ENCODE assay signal across 29 cellular contexts in the genomic region with DNA sequence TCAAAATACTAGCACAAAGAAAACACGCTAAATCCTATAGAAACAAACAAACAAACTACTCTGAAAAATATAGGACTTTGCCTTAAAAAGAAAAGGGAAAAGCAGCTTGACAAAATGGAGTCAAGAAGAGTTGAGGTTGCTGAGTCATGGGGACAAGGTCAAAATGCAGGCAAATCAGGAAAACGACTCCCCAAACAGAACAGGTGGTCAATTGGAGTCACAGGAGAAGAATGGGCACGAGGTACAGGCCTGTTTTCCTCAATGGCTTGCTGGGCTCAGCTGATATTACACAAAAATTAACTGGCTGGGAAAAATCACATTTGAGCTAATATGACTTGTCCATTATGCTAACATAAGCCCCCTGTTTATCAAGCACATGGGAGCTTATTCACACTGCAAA.
"Had no signal": no experiment of that assay in that cellular context is flagged by ENCODE, and none has a peak within 500 bp of the region (broad histone marks: within the 10 kb centered on the region; RNA-seq: fewer than 3 reads in every experiment).

No MANE protein-coding gene starts in this region.

- H3K27ac Mint-ChIP-seq: activated CD4-positive, alpha-beta memory T cell treated with anti-CD3 and anti-CD28 coated beads for 36 hours; activated CD4-positive, alpha-beta T cell treated with anti-CD3 and anti-CD28 coated beads, Interleukin-2, amount 10 ng/mL, durations not matched to agents 24 days and 14 days; activated naive CD4-positive, alpha-beta T cell treated with anti-CD3 and anti-CD28 coated beads, Interleukin-2, amount 10 ng/mL, durations not matched to agents 7 days and 5 days; activated naive CD8-positive, alpha-beta T cell treated with anti-CD3 and anti-CD28 coated beads, Interleukin-2, amount 10 ng/mL, durations not matched to agents 7 days and 5 days; activated T-cell treated with anti-CD3 and anti-CD28 coated beads, Interleukin-2, amount 50 U/mL, for 24 hours; effector memory CD8-positive, alpha-beta T cell; naive thymus-derived CD4-positive, alpha-beta T cell; T-helper 1 cell treated with Interleukin-12 subunit alpha and Interleukin-12 subunit beta and Interleukin-4 antibody, amounts not matched to agents 30 μg/mL and 1 μg/mL, for 36 hours had no signal

- H3K36me3 ChIP-seq: brain microvascular endothelial cell, heart left ventricle, left lung, lower lobe of right lung, right lobe of liver, transverse colon had no signal

- ATAC-seq: effector memory CD8-positive, alpha-beta T cell; heart left ventricle; left lung; lower lobe of right lung; naive thymus-derived CD4-positive, alpha-beta T cell; right lobe of liver; stimulated activated naive CD8-positive, alpha-beta T cell treated with anti-CD3 and anti-CD28 coated beads, Interleukin-15, Interleukin-2, amounts not matched to agents 100 U/mL and 50 U/mL, for 24 hours had no signal

- H3K9me3 ChIP-seq: heart left ventricle, left lung, lower lobe of right lung, right lobe of liver, testis, transverse colon had no signal

- H3K9me3 Mint-ChIP-seq: activated naive CD8-positive, alpha-beta T cell treated with anti-CD3 and anti-CD28 coated beads, Interleukin-2, amount 10 ng/mL, durations not matched to agents 7 days and 5 days had no signal

- H3K36me3 Mint-ChIP-seq: activated CD4-positive, alpha-beta memory T cell treated with anti-CD3 and anti-CD28 coated beads for 36 hours; activated naive CD4-positive, alpha-beta T cell treated with anti-CD3 and anti-CD28 coated beads, Interleukin-2, amount 10 ng/mL, durations not matched to agents 7 days and 5 days; activated naive CD8-positive, alpha-beta T cell treated with anti-CD3 and anti-CD28 coated beads, Interleukin-2, amount 10 ng/mL, durations not matched to agents 7 days and 5 days; naive thymus-derived CD4-positive, alpha-beta T cell had no signal

- H3K4me1 ChIP-seq: heart left ventricle, left lung, lower lobe of right lung, right lobe of liver, testis had no signal

- H3K4me1 Mint-ChIP-seq: activated CD4-positive, alpha-beta T cell treated with anti-CD3 and anti-CD28 coated beads, Interleukin-2, amount 10 ng/mL, durations not matched to agents 24 days and 14 days; activated naive CD4-positive, alpha-beta T cell treated with anti-CD3 and anti-CD28 coated beads, Interleukin-2, amount 10 ng/mL, durations not matched to agents 7 days and 5 days; activated naive CD8-positive, alpha-beta T cell treated with anti-CD3 and anti-CD28 coated beads, Interleukin-2, amount 10 ng/mL, durations not matched to agents 7 days and 5 days; naive thymus-derived CD4-positive, alpha-beta T cell had no signal

- H3K4me3 ChIP-seq: heart left ventricle, left lung, lower lobe of right lung, right lobe of liver, skin epidermis, testis, transverse colon had no signal

- H3K27me3 Mint-ChIP-seq: activated CD4-positive, alpha-beta memory T cell treated with anti-CD3 and anti-CD28 coated beads for 36 hours; activated CD4-positive, alpha-beta T cell treated with anti-CD3 and anti-CD28 coated beads, Interleukin-2, amount 10 ng/mL, durations not matched to agents 24 days and 14 days; activated naive CD4-positive, alpha-beta T cell treated with anti-CD3 and anti-CD28 coated beads, Interleukin-2, amount 10 ng/mL, durations not matched to agents 7 days and 5 days; activated naive CD8-positive, alpha-beta T cell treated with anti-CD3 and anti-CD28 coated beads, Interleukin-2, amount 10 ng/mL, durations not matched to agents 7 days and 5 days; activated T-cell treated with anti-CD3 and anti-CD28 coated beads, Interleukin-2, amount 50 U/mL, for 24 hours; effector memory CD8-positive, alpha-beta T cell; naive thymus-derived CD4-positive, alpha-beta T cell had no signal

- H3K4me3 Mint-ChIP-seq: activated CD4-positive, alpha-beta memory T cell treated with anti-CD3 and anti-CD28 coated beads for 36 hours; activated CD4-positive, alpha-beta T cell treated with anti-CD3 and anti-CD28 coated beads, Interleukin-2, amount 10 ng/mL, durations not matched to agents 24 days and 14 days; activated naive CD4-positive, alpha-beta T cell treated with anti-CD3 and anti-CD28 coated beads, Interleukin-2, amount 10 ng/mL, durations not matched to agents 7 days and 5 days; activated naive CD8-positive, alpha-beta T cell treated with anti-CD3 and anti-CD28 coated beads, Interleukin-2, amount 10 ng/mL, durations not matched to agents 7 days and 5 days; activated T-cell treated with anti-CD3 and anti-CD28 coated beads, Interleukin-2, amount 50 U/mL, for 24 hours; effector memory CD8-positive, alpha-beta T cell; naive thymus-derived CD4-positive, alpha-beta T cell; neural crest cell; T-helper 1 cell treated with Interleukin-12 subunit alpha and Interleukin-12 subunit beta and Interleukin-4 antibody, amounts not matched to agents 30 μg/mL and 1 μg/mL, for 36 hours had no signal

- H3K27me3 ChIP-seq: brain microvascular endothelial cell, heart left ventricle, left lung, right lobe of liver, testis, transverse colon had no signal

- DNase-seq: activated CD4-positive, alpha-beta memory T cell treated with anti-CD3 and anti-CD28 coated beads for 36 hours; activated CD4-positive, alpha-beta T cell treated with anti-CD3 and anti-CD28 coated beads, Interleukin-2, amount 10 ng/mL, durations not matched to agents 24 days and 14 days; activated CD4-positive, CD25-positive, alpha-beta regulatory T cell treated with anti-CD3 and anti-CD28 coated beads, Interleukin-2, amount 50 U/mL, for 72 hours; activated CD8-positive, alpha-beta memory T cell treated with anti-CD3 and anti-CD28 coated beads, Interleukin-2, amount 50 U/mL, for 48 hours; activated gamma-delta T cell; activated naive CD4-positive, alpha-beta T cell treated with anti-CD3 and anti-CD28 coated beads, Interleukin-2, amount 10 ng/mL, durations not matched to agents 7 days and 5 days; activated naive CD8-positive, alpha-beta T cell treated with anti-CD3 and anti-CD28 coated beads, Interleukin-2, amount 10 ng/mL, durations not matched to agents 7 days and 5 days; activated T-cell treated with anti-CD3 and anti-CD28 coated beads, Interleukin-2, amount 50 U/mL, for 24 hours; brain microvascular endothelial cell; caudate nucleus; cortex of kidney; effector memory CD8-positive, alpha-beta T cell; heart left ventricle; hypothalamus; kidney glomerular epithelial cell; left lung; lower lobe of right lung; naive thymus-derived CD4-positive, alpha-beta T cell; occipital lobe; right lobe of liver; stimulated activated CD4-positive, alpha-beta T cell treated with anti-CD3 and anti-CD28 coated beads, Interleukin-12 subunit alpha, Interleukin-12 subunit beta, amount 100 ng/mL, for 4 hours; stimulated activated CD4-positive, alpha-beta T cell treated with anti-CD3 and anti-CD28 coated beads, Interleukin-4, amount 100 ng/mL, for 1 hour; stimulated activated naive CD8-positive, alpha-beta T cell treated with anti-CD3 and anti-CD28 coated beads, Interleukin-15, Interleukin-2, amounts not matched to agents 100 U/mL and 50 U/mL, for 24 hours; T-helper 9 cell; testis; transverse colon had no signal

- H3K27ac ChIP-seq: brain microvascular endothelial cell, heart left ventricle, left lung, lower lobe of right lung, right lobe of liver, skin epidermis, testis, transverse colon had no signal
